8 cellular contexts compared by ENCODE assay signal in the genomic region with DNA sequence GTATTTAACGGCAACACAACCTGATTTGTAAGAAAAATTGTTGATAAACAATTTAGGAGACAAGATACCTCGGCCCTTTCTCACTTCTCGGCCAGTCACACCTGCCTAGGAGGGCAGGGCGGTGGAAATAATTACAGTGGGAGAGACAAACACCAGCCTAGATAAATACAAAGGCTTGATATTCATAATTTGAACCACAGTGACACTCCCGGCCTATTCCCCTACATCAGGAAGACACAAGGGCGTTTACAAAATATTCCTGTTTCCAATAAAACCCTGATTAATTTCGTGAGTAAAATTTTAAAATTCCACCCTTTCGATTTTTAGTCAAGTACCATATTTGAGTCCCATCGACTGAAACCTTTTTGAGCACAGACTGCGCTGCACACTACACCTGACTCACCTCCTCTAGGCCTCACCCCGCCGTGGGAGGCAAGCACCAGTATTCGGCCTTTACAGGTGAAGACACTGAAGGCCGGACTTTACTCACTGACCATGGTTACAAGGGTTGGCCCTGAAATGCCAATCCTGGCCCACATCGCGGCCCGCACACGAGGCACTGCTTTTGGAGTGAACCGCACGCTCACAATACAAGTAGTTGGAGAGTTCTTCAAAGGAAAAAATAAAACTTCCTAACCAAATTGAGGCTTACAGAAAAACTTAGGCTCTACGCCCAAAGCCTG. TPM values are rescaled to one million over a fixed set of nuclear protein-coding genes. Genes with fewer than 3 reads are reported as not detected.
DNase-seq lines count a peak whose midpoint lies in the region; ATAC-seq and TF ChIP-seq lines count a peak whose summit lies in the region.

No MANE protein-coding gene starts in this region.

- TF ChIP-seq POLR2A in upper lobe of left lung (IDR thresholded peaks at IDR 0.05): no peak

- H3K36me3 Mint-ChIP-seq in neural progenitor cell: peaks cover 17% of the 10 kb centered on the region

- H3K27ac ChIP-seq in neural progenitor cell (peak overlapping the region; percentile 94), upper lobe of left lung (peak overlapping the region; percentile 95 to 99 (median 97))

- no peak for TF ChIP-seq EP300 in upper lobe of left lung (IDR thresholded peaks at IDR 0.05)

- H4K20me1 ChIP-seq in neural progenitor cell (ENCODE audit: low read depth): peaks cover 53% of the 10 kb centered on the region

- peaks cover 18% of the 10 kb centered on the region for H3K4me1 Mint-ChIP-seq in neural progenitor cell

- peaks cover 57% of the 10 kb centered on the region for H3K79me2 ChIP-seq in neural progenitor cell (ENCODE audit: low read depth)

- peak overlapping the region; percentile 96 for H2AFZ ChIP-seq in neural progenitor cell (replicated peaks)

- peak; percentile 16 for ATAC-seq in GM19023 (IDR thresholded peaks at IDR 0.05; ENCODE audit: unreplicated experiment)
- peak; percentile 37 to 67 for ATAC-seq in upper lobe of left lung (ENCODE audit: low FRiP score in 2 of 2)
- ATAC-seq in GM21529 (IDR thresholded peaks at IDR 0.05; ENCODE audit: unreplicated experiment): no peak
- no peak for ATAC-seq in HG02884 (IDR thresholded peaks at IDR 0.05; ENCODE audit: unreplicated experiment)

- peak overlapping the region; percentile 98 for H3K4me3 Mint-ChIP-seq in neural progenitor cell

- peaks cover 3% of the 10 kb centered on the region for H3K27me3 Mint-ChIP-seq in neural progenitor cell (ENCODE audit: insufficient read depth, low read depth)

- peak overlapping the region; percentile 97 for H3K27ac Mint-ChIP-seq in neural progenitor cell

- peak overlapping the region; percentile 96 for H3K4me2 ChIP-seq in neural progenitor cell

- H3K4me3 ChIP-seq in fibroblast of pulmonary artery (replicated peaks; ENCODE audit: low read depth, low read length): peak overlapping the region; percentile 87
- peak overlapping the region; percentile 81 for H3K4me3 ChIP-seq in neural progenitor cell
- H3K4me3 ChIP-seq in upper lobe of left lung: peak overlapping the region; percentile 69 to 81 (median 78)

- H3K36me3 ChIP-seq in neural progenitor cell (no peaks in the 10 kb centered on the region), upper lobe of left lung (no peaks in the 10 kb centered on the region)

- DNase-seq in NCI-H526 treated with DMSO at 0.1 percent for 48 hours (lab: John Stamatoyannopoulos, UW) (peak; percentile 28), activated T-helper 1 cell treated with Interleukin-2 at 50 U/mL for 16 hours (ENCODE audit: low read depth) (peak; percentile 10), fibroblast of pulmonary artery (ENCODE audit: low read depth) (no peak), neural progenitor cell (ENCODE audit: low spot score) (no peak), upper lobe of left lung (peak in 1 of 2 donors; percentile 54)

- peak overlapping the region; percentile 92 for H3K9ac ChIP-seq in neural progenitor cell

- no peaks in the 10 kb centered on the region for H3K27me3 ChIP-seq in neural progenitor cell
- no peaks in the 10 kb centered on the region for H3K27me3 ChIP-seq in upper lobe of left lung

- WGBS in upper lobe of left lung, 2 donors: 3 to 5% methylated on average over 21 of the region's 21 CpGs

- no peaks in the 10 kb centered on the region for H3K9me3 Mint-ChIP-seq in neural progenitor cell

- peaks cover 17% of the 10 kb centered on the region for H3F3A ChIP-seq in neural progenitor cell (ENCODE audit: low read depth)

- H3K9me3 ChIP-seq in neural progenitor cell (ENCODE audit: low read depth) (no peaks in the 10 kb centered on the region), upper lobe of left lung (no peaks in the 10 kb centered on the region)

- H3K4me1 ChIP-seq in neural progenitor cell: peaks cover 10% of the 10 kb centered on the region
- H3K4me1 ChIP-seq in upper lobe of left lung: peaks cover 32 to 40% (median 34%) of the 10 kb centered on the region in 4 donors

- TF ChIP-seq CTCF in fibroblast of pulmonary artery (IDR thresholded peaks at IDR 0.05; ENCODE audit: low read length, missing control alignments): no peak
- no peak for TF ChIP-seq CTCF in neural progenitor cell (IDR thresholded peaks at IDR 0.05)
- TF ChIP-seq CTCF in upper lobe of left lung (IDR thresholded peaks at IDR 0.05): no peak

RNA-seq across cellular contexts. Expression of gene ARPP19, which starts 0.8 kb away (rescaled TPM):
- total RNA-seq in neural progenitor cell (ENCODE audit: low replicate concordance) (204 and 276 TPM in 2 replicates), upper lobe of left lung (100 to 1,000 TPM in 4 of 6 donors, 10 to 100 TPM in 2; 29.3 to 159 (median 139) TPM)

RNA-seq across cellular contexts. Expression of gene MYO5A, which starts 39.3 kb away (rescaled TPM):
- total RNA-seq in neural progenitor cell (ENCODE audit: low replicate concordance): 17.0 and 34.3 TPM in 2 replicates
- 10 to 100 TPM; 24.8 to 76.5 (median 35.5) TPM for total RNA-seq in upper lobe of left lung

Comparison
In these comparisons a context has a peak if more than half of its experiments do, and no peak if none do; other contexts are left out.
1. ATAC-seq: peak in GM19023 (single experiment) and upper lobe of left lung (2 of 2); none in GM21529 (single experiment) and HG02884 (single experiment).
2. DNase-seq: peak in NCI-H526 treated with DMSO at 0.1 percent for 48 hours (single experiment) and activated T-helper 1 cell treated with Interleukin-2 at 50 U/mL for 16 hours (single experiment); none in fibroblast of pulmonary artery (single experiment) and neural progenitor cell (single experiment).
3. Peak in every context shown above with its lines, with median percentiles within 50 percentile points of each other: H3K4me3 ChIP-seq.